In the genomic region with DNA sequence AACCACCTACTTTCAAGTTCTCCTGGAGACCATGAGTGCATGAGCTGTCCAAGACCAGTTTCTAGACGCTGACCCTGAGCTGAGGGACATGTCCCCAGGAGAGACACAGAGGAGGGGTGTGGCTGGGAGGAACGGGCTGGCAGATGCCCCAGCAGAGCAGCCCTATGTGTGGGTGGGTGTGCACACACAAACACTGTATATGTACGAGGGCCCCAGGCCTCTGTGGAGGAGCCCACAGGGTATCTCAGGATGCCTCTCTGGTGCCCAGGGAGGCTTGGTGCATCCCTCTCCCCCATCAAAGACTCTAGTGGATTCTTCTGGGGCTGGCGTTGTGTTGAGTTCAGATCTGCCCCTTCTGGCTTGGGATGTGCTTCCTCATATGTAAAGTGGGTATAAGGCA, we compare ENCODE assay signal across 1 cellular context.
TF ChIP-seq lines count a peak whose summit lies in the region.

No MANE protein-coding gene starts in this region.

TF ChIP-seq in K562, 482 proteins besides CTCF, POLR2A, EP300 and RAD21:
- TF ChIP-seq, protein P1, sequence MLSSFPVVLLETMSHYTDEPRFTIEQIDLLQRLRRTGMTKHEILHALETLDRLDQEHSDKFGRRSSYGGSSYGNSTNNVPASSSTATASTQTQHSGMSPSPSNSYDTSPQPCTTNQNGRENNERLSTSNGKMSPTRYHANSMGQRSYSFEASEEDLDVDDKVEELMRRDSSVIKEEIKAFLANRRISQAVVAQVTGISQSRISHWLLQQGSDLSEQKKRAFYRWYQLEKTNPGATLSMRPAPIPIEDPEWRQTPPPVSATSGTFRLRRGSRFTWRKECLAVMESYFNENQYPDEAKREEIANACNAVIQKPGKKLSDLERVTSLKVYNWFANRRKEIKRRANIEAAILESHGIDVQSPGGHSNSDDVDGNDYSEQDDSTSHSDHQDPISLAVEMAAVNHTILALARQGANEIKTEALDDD (IDR thresholded peaks at IDR 0.05), result no peak
- TF ChIP-seq, protein P2, sequence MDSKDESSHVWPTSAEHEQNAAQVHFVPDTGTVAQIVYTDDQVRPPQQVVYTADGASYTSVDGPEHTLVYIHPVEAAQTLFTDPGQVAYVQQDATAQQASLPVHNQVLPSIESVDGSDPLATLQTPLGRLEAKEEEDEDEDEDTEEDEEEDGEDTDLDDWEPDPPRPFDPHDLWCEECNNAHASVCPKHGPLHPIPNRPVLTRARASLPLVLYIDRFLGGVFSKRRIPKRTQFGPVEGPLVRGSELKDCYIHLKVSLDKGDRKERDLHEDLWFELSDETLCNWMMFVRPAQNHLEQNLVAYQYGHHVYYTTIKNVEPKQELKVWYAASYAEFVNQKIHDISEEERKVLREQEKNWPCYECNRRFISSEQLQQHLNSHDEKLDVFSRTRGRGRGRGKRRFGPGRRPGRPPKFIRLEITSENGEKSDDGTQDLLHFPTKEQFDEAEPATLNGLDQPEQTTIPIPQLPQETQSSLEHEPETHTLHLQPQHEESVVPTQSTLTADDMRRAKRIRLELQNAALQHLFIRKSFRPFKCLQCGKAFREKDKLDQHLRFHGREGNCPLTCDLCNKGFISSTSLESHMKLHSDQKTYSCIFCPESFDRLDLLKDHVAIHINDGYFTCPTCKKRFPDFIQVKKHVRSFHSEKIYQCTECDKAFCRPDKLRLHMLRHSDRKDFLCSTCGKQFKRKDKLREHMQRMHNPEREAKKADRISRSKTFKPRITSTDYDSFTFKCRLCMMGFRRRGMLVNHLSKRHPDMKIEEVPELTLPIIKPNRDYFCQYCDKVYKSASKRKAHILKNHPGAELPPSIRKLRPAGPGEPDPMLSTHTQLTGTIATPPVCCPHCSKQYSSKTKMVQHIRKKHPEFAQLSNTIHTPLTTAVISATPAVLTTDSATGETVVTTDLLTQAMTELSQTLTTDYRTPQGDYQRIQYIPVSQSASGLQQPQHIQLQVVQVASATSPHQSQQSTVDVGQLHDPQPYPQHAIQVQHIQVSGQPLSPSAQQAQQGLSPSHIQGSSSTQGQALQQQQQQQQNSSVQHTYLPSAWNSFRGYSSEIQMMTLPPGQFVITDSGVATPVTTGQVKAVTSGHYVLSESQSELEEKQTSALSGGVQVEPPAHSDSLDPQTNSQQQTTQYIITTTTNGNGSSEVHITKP (IDR thresholded peaks at IDR 0.05; ENCODE audit: partially characterized antibody), result peak; percentile 95
- TF ChIP-seq ZNF217 (CRISPR knock-in tag; IDR thresholded peaks at IDR 0.05) (no peak), ZNF134 (CRISPR knock-in tag; conservative IDR thresholded peaks at IDR 0.05) (no peak)
